ENCODE assay signal across 1 cellular context in genomic region chr3:132626955-132627354, GRCh38.
TF ChIP-seq lines count a peak whose summit lies in the region.

No MANE protein-coding gene starts in this region.

TF ChIP-seq in HepG2, 621 proteins besides CTCF, POLR2A, EP300 and RAD21:
- TF ChIP-seq NR0B2 (CRISPR knock-in tag; IDR thresholded peaks at IDR 0.05) = no peak
- TF ChIP-seq TP53 (CRISPR knock-in tag; conservative IDR thresholded peaks at IDR 0.05) = 0 out of 2 replicates have a peak, but pooled peaks have one; percentile 25
TF ChIP-seq in HepG2: peak in this region for 1.
